Comparison of ENCODE assay signal across 1 cellular context in the genomic region with DNA sequence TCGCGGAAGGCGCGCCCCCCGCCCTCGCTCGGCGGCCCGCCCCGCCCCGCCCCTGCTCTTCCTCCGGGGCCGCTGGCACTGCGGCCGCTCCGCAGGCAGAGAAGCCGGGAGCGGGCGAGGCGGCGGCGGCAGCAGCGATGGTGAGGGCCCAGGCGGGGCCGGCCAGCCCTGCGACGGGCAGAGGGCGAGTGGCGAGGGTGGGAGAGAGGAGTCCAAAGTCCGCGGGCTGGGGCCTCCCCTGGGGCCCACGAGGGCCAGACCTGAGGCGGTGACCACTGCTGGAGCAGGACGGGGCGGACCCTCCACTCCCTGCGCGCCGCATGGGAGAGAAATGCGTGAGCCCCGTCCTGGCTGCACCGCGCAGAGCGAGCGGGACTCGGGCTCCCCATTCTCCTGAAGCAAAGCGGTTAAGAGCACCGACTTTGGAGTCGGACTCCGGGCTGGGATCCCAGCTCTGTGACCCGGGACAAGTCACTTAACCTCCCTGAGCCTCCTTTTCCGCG.
TF ChIP-seq lines count a peak whose summit lies in the region.

A gene with protein sequence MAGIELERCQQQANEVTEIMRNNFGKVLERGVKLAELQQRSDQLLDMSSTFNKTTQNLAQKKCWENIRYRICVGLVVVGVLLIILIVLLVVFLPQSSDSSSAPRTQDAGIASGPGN (plus strand): TSS at position 78 of the 503 bp plus-strand sequence. CDS start 60 bp downstream, at position 138.

TF ChIP-seq in HepG2, 621 proteins besides CTCF, POLR2A, EP300 and RAD21 (continued from another document and continues in another):
- peak; percentile 79 for TF ChIP-seq ESRRA (CRISPR knock-in tag; IDR thresholded peaks at IDR 0.05; ENCODE audit: low read depth)
- peak; percentile 60; the same call in 1 of the 2 replicates for TF ChIP-seq ZNF354B (CRISPR knock-in tag; IDR thresholded peaks at IDR 0.05)
- peak; percentile 77 for TF ChIP-seq SRY (CRISPR knock-in tag; IDR thresholded peaks at IDR 0.05)
- TF ChIP-seq REPIN1 (CRISPR knock-in tag; IDR thresholded peaks at IDR 0.05; ENCODE audit: borderline replicate concordance, low read depth), result peak; percentile 92
- TF ChIP-seq ETV6 (CRISPR knock-in tag; conservative IDR thresholded peaks at IDR 0.05), result peak; percentile 75; the same call in 1 of the 2 replicates
- peak; percentile 92 for TF ChIP-seq REXO4 (CRISPR knock-in tag; IDR thresholded peaks at IDR 0.05; ENCODE audit: borderline replicate concordance)
- no peak for TF ChIP-seq FOSL1 (CRISPR knock-in tag; IDR thresholded peaks at IDR 0.05; ENCODE audit: borderline replicate concordance)
- TF ChIP-seq, protein P1, sequence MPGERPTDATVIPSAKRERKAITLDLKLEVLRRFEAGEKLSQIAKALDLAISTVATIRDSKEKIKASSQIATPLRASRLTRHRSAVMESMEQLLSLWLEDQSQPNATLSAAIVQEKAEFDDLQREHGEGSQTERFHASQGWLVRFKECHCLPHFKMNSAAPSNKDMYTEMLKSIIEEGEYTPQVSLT (CRISPR knock-in tag; IDR thresholded peaks at IDR 0.05; ENCODE audit: borderline replicate concordance, low read depth), result no peak
- no peak; the same call in 1 of the 2 replicates for TF ChIP-seq ZNF225 (CRISPR knock-in tag; IDR thresholded peaks at IDR 0.05)
- TF ChIP-seq, protein P2, sequence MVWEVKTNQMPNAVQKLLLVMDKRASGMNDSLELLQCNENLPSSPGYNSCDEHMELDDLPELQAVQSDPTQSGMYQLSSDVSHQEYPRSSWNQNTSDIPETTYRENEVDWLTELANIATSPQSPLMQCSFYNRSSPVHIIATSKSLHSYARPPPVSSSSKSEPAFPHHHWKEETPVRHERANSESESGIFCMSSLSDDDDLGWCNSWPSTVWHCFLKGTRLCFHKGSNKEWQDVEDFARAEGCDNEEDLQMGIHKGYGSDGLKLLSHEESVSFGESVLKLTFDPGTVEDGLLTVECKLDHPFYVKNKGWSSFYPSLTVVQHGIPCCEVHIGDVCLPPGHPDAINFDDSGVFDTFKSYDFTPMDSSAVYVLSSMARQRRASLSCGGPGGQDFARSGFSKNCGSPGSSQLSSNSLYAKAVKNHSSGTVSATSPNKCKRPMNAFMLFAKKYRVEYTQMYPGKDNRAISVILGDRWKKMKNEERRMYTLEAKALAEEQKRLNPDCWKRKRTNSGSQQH (CRISPR knock-in tag; IDR thresholded peaks at IDR 0.05; ENCODE audit: low read depth), result no peak
- peak; percentile 92 for TF ChIP-seq MTF2 (CRISPR knock-in tag; IDR thresholded peaks at IDR 0.05; ENCODE audit: borderline replicate concordance)
- no peak for TF ChIP-seq MAFK (conservative IDR thresholded peaks at IDR 0.05 in 1 of 2, IDR thresholded peaks at IDR 0.05 in 1 of 2; ENCODE audit: low read length in 2 of 2)
- TF ChIP-seq MIXL1 (CRISPR knock-in tag; IDR thresholded peaks at IDR 0.05), result 0 out of 2 replicates have a peak, but pooled peaks have one; percentile 3
- no peak; the same call in none of the 2 replicates for TF ChIP-seq TSC22D2 (CRISPR knock-in tag; IDR thresholded peaks at IDR 0.05; ENCODE audit: borderline replicate concordance)
- TF ChIP-seq, protein P3, sequence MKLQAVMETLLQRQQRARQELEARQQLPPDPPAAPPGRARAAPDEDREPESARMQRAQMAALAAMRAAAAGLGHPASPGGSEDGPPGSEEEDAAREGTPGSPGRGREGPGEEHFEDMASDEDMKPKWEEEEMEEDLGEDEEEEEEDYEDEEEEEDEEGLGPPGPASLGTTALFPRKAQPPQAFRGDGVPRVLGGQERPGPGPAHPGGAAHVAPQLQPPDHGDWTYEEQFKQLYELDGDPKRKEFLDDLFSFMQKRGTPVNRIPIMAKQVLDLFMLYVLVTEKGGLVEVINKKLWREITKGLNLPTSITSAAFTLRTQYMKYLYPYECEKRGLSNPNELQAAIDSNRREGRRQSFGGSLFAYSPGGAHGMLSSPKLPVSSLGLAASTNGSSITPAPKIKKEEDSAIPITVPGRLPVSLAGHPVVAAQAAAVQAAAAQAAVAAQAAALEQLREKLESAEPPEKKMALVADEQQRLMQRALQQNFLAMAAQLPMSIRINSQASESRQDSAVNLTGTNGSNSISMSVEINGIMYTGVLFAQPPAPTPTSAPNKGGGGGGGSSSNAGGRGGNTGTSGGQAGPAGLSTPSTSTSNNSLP (IDR thresholded peaks at IDR 0.05; ENCODE audit: low read depth, low read length), result no peak
- no peak for TF ChIP-seq POLR2AphosphoS2 (IDR thresholded peaks at IDR 0.05; ENCODE audit: low read depth, low read length)
- peak; percentile 64; the same call in 1 of the 2 replicates for TF ChIP-seq MAZ (IDR thresholded peaks at IDR 0.05; ENCODE audit: borderline replicate concordance, low read depth, low read length)
- peak; percentile 96 for TF ChIP-seq MAZ (CRISPR knock-in tag; IDR thresholded peaks at IDR 0.05; ENCODE audit: low read depth)
- TF ChIP-seq, protein P4, sequence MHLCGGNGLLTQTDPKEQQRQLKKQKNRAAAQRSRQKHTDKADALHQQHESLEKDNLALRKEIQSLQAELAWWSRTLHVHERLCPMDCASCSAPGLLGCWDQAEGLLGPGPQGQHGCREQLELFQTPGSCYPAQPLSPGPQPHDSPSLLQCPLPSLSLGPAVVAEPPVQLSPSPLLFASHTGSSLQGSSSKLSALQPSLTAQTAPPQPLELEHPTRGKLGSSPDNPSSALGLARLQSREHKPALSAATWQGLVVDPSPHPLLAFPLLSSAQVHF (CRISPR knock-in tag; IDR thresholded peaks at IDR 0.05), result no peak
- TF ChIP-seq, protein P5, sequence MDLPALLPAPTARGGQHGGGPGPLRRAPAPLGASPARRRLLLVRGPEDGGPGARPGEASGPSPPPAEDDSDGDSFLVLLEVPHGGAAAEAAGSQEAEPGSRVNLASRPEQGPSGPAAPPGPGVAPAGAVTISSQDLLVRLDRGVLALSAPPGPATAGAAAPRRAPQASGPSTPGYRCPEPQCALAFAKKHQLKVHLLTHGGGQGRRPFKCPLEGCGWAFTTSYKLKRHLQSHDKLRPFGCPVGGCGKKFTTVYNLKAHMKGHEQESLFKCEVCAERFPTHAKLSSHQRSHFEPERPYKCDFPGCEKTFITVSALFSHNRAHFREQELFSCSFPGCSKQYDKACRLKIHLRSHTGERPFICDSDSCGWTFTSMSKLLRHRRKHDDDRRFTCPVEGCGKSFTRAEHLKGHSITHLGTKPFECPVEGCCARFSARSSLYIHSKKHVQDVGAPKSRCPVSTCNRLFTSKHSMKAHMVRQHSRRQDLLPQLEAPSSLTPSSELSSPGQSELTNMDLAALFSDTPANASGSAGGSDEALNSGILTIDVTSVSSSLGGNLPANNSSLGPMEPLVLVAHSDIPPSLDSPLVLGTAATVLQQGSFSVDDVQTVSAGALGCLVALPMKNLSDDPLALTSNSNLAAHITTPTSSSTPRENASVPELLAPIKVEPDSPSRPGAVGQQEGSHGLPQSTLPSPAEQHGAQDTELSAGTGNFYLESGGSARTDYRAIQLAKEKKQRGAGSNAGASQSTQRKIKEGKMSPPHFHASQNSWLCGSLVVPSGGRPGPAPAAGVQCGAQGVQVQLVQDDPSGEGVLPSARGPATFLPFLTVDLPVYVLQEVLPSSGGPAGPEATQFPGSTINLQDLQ (CRISPR knock-in tag; IDR thresholded peaks at IDR 0.05), result peak; percentile 76; the same call in 1 of the 2 replicates
- no peak for TF ChIP-seq ZNF674 (CRISPR knock-in tag; IDR thresholded peaks at IDR 0.05; ENCODE audit: low read depth)
- no peak for TF ChIP-seq SMARCC2 (IDR thresholded peaks at IDR 0.05)
- no peak; the same call in 1 of the 2 replicates for TF ChIP-seq KDM3A (CRISPR knock-in tag; IDR thresholded peaks at IDR 0.05; ENCODE audit: low read depth)
- TF ChIP-seq GATAD1 (CRISPR knock-in tag; IDR thresholded peaks at IDR 0.05), result peak; percentile 68; the same call in 1 of the 2 replicates
- 0 out of 2 replicates have a peak, but pooled peaks have one; percentile 21 for TF ChIP-seq BHLHE40 (IDR thresholded peaks at IDR 0.05; ENCODE audit: low read length)
- TF ChIP-seq ZNF468 (CRISPR knock-in tag; IDR thresholded peaks at IDR 0.05), result peak; percentile 34; the same call in 1 of the 2 replicates
- 0 out of 2 replicates have a peak, but pooled peaks have one; percentile 34 for TF ChIP-seq MIER3 (CRISPR knock-in tag; IDR thresholded peaks at IDR 0.05; ENCODE audit: borderline replicate concordance)
- peak; percentile 44; the same call in 1 of the 2 replicates for TF ChIP-seq TBP (CRISPR knock-in tag; IDR thresholded peaks at IDR 0.05)
- peak; percentile 61; the same call in 1 of the 2 replicates for TF ChIP-seq ZNF331 (CRISPR knock-in tag; IDR thresholded peaks at IDR 0.05)
- no peak for TF ChIP-seq JUN (CRISPR knock-in tag; IDR thresholded peaks at IDR 0.05)
- TF ChIP-seq, protein P6, sequence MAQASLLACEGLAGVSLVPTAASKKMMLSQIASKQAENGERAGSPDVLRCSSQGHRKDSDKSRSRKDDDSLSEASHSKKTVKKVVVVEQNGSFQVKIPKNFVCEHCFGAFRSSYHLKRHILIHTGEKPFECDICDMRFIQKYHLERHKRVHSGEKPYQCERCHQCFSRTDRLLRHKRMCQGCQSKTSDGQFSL (CRISPR knock-in tag; IDR thresholded peaks at IDR 0.05), result 0 out of 2 replicates have a peak, but pooled peaks have one; percentile 18
- peak; percentile 90 for TF ChIP-seq TAF1 (CRISPR knock-in tag; IDR thresholded peaks at IDR 0.05)
- no peak; the same call in 1 of the 2 replicates for TF ChIP-seq ZSCAN29 (CRISPR knock-in tag; conservative IDR thresholded peaks at IDR 0.05)
- 0 out of 2 replicates have a peak, but pooled peaks have one; percentile 8 for TF ChIP-seq KDM2A (CRISPR knock-in tag; IDR thresholded peaks at IDR 0.05; ENCODE audit: borderline replicate concordance, low read depth)
- TF ChIP-seq AHR (CRISPR knock-in tag; IDR thresholded peaks at IDR 0.05), result no peak; the same call in 1 of the 2 replicates
- TF ChIP-seq ZNF33A (CRISPR knock-in tag; IDR thresholded peaks at IDR 0.05; ENCODE audit: borderline replicate concordance), result peak; percentile 7; the same call in 1 of the 2 replicates
- TF ChIP-seq, protein P7, sequence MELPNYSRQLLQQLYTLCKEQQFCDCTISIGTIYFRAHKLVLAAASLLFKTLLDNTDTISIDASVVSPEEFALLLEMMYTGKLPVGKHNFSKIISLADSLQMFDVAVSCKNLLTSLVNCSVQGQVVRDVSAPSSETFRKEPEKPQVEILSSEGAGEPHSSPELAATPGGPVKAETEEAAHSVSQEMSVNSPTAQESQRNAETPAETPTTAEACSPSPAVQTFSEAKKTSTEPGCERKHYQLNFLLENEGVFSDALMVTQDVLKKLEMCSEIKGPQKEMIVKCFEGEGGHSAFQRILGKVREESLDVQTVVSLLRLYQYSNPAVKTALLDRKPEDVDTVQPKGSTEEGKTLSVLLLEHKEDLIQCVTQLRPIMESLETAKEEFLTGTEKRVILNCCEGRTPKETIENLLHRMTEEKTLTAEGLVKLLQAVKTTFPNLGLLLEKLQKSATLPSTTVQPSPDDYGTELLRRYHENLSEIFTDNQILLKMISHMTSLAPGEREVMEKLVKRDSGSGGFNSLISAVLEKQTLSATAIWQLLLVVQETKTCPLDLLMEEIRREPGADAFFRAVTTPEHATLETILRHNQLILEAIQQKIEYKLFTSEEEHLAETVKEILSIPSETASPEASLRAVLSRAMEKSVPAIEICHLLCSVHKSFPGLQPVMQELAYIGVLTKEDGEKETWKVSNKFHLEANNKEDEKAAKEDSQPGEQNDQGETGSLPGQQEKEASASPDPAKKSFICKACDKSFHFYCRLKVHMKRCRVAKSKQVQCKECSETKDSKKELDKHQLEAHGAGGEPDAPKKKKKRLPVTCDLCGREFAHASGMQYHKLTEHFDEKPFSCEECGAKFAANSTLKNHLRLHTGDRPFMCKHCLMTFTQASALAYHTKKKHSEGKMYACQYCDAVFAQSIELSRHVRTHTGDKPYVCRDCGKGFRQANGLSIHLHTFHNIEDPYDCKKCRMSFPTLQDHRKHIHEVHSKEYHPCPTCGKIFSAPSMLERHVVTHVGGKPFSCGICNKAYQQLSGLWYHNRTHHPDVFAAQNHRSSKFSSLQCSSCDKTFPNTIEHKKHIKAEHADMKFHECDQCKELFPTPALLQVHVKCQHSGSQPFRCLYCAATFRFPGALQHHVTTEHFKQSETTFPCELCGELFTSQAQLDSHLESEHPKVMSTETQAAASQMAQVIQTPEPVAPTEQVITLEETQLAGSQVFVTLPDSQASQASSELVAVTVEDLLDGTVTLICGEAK (IDR thresholded peaks at IDR 0.05), result no peak
- TF ChIP-seq, protein P7 (CRISPR knock-in tag; IDR thresholded peaks at IDR 0.05), result peak; percentile 63
- TF ChIP-seq ZNF263 (CRISPR knock-in tag; IDR thresholded peaks at IDR 0.05), result no peak
- no peak for TF ChIP-seq MIER2 (CRISPR knock-in tag; IDR thresholded peaks at IDR 0.05)
- peak; percentile 84 for TF ChIP-seq CBFB (CRISPR knock-in tag; IDR thresholded peaks at IDR 0.05)
- TF ChIP-seq, protein P8, sequence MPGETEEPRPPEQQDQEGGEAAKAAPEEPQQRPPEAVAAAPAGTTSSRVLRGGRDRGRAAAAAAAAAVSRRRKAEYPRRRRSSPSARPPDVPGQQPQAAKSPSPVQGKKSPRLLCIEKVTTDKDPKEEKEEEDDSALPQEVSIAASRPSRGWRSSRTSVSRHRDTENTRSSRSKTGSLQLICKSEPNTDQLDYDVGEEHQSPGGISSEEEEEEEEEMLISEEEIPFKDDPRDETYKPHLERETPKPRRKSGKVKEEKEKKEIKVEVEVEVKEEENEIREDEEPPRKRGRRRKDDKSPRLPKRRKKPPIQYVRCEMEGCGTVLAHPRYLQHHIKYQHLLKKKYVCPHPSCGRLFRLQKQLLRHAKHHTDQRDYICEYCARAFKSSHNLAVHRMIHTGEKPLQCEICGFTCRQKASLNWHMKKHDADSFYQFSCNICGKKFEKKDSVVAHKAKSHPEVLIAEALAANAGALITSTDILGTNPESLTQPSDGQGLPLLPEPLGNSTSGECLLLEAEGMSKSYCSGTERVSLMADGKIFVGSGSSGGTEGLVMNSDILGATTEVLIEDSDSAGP (CRISPR knock-in tag; IDR thresholded peaks at IDR 0.05; ENCODE audit: borderline replicate concordance), result 0 out of 2 replicates have a peak, but pooled peaks have one; percentile 93
